Comparison of ENCODE assay signal across 30 cellular contexts in genomic region chr22:46330426-46330825, GRCh38. TPM values are rescaled to one million over a fixed set of nuclear protein-coding genes. Genes with fewer than 3 reads are reported as not detected.
"Had no signal": no experiment of that assay in that cellular context is flagged by ENCODE, and none has a peak within 500 bp of the region (broad histone marks: within the 10 kb centered on the region; RNA-seq: fewer than 3 reads in every experiment).

No MANE protein-coding gene starts in this region.

- H3K27ac Mint-ChIP-seq: naive thymus-derived CD4-positive, alpha-beta T cell; natural killer cell; nephron; neural progenitor cell; stimulated activated memory B cell treated with anti-CD40 and anti-IgM and Interleukin-4, amounts not matched to agents 10 μg/mL and 1 μg/mL and 100 μg/mL, for 72 hours; type B pancreatic cell had no signal

- H3K27ac ChIP-seq: neural progenitor cell, ovary, parathyroid adenoma, prostate gland, right atrium auricular region, right lobe of liver, sigmoid colon, suprapubic skin, testis, tibial artery, transverse colon, upper lobe of right lung, uterus had no signal

- H3K27me3 Mint-ChIP-seq: naive thymus-derived CD4-positive, alpha-beta T cell; stimulated activated memory B cell treated with anti-CD40 and anti-IgM and Interleukin-4, amounts not matched to agents 10 μg/mL and 1 μg/mL and 100 μg/mL, for 72 hours; stimulated activated naive CD8-positive, alpha-beta T cell treated with anti-CD3 and anti-CD28 coated beads, Interleukin-15, amount 100 ng/mL, for 72 hours; type B pancreatic cell had no signal

- H2AFZ ChIP-seq: neural progenitor cell, parathyroid adenoma had no signal

- H3K4me3 ChIP-seq: neural progenitor cell, ovary, prostate gland, right atrium auricular region, right lobe of liver, sigmoid colon, suprapubic skin, testis, tibial artery, transverse colon, upper lobe of right lung, uterus had no signal

- H3K36me3 ChIP-seq: ovary, prostate gland, right atrium auricular region, right lobe of liver, sigmoid colon, suprapubic skin, tibial artery, transverse colon, upper lobe of right lung, uterus had no signal

- H3K4me2 ChIP-seq: neural progenitor cell had no signal

- H3K9me3 ChIP-seq: ovary, prostate gland, right atrium auricular region, right lobe of liver, sigmoid colon, suprapubic skin, testis, tibial artery, transverse colon, upper lobe of right lung, uterus had no signal

- DNase-seq: naive thymus-derived CD4-positive, alpha-beta T cell; natural killer cell; occipital lobe; ovary; retina; sigmoid colon; small intestine; stimulated activated CD4-positive, alpha-beta T cell treated with anti-CD3 and anti-CD28 coated beads, Interleukin-12 subunit alpha, Interleukin-12 subunit beta, amount 100 ng/mL, for 4 hours; stimulated activated CD4-positive, alpha-beta T cell treated with anti-CD3 and anti-CD28 coated beads, Interleukin-1b, Interleukin-23, amount 100 ng/mL, for 48 hours; stimulated activated CD4-positive, alpha-beta T cell treated with anti-CD3 and anti-CD28 coated beads, Interleukin-4, amount 100 ng/mL, for 1 hour; stimulated activated CD4-positive, alpha-beta T cell treated with anti-CD3 and anti-CD28 coated beads, Interleukin-4, amount 100 ng/mL, for 4 hours; stimulated activated CD8-positive, alpha-beta memory T cell treated with anti-CD3 and anti-CD28 coated beads, Interleukin-4, amount 100 ng/mL, for 48 hours; stimulated activated naive CD4-positive, alpha-beta T cell; stimulated activated naive CD8-positive, alpha-beta T cell treated with anti-CD3 and anti-CD28 coated beads, Interleukin-15, amount 100 ng/mL, for 72 hours; stimulated activated naive CD8-positive, alpha-beta T cell treated with anti-CD3 and anti-CD28 coated beads, Interleukin-15, Interleukin-2, amounts not matched to agents 100 U/mL and 50 U/mL, for 24 hours; substantia nigra; testis; tibial artery; transverse colon; upper lobe of right lung; uterus had no signal

- H3K79me2 ChIP-seq: parathyroid adenoma had no signal

- H3K9me3 Mint-ChIP-seq: naive thymus-derived CD4-positive, alpha-beta T cell; natural killer cell; nephron; neural progenitor cell; stimulated activated memory B cell treated with anti-CD40 and anti-IgM and Interleukin-4, amounts not matched to agents 10 μg/mL and 1 μg/mL and 100 μg/mL, for 72 hours; stimulated activated naive CD8-positive, alpha-beta T cell treated with anti-CD3 and anti-CD28 coated beads, Interleukin-15, amount 100 ng/mL, for 72 hours; type B pancreatic cell had no signal

- H3K27me3 ChIP-seq: neural progenitor cell, ovary, right atrium auricular region, right lobe of liver, sigmoid colon, suprapubic skin, testis, tibial artery, transverse colon, upper lobe of right lung, uterus had no signal

- H3K4me1 ChIP-seq: neural progenitor cell, parathyroid adenoma, prostate gland, uterus had no signal

- H3K4me3 Mint-ChIP-seq: naive thymus-derived CD4-positive, alpha-beta T cell; natural killer cell; nephron; neural progenitor cell; stimulated activated memory B cell treated with anti-CD40 and anti-IgM and Interleukin-4, amounts not matched to agents 10 μg/mL and 1 μg/mL and 100 μg/mL, for 72 hours; stimulated activated naive CD8-positive, alpha-beta T cell treated with anti-CD3 and anti-CD28 coated beads, Interleukin-15, amount 100 ng/mL, for 72 hours; type B pancreatic cell had no signal

- ATAC-seq: naive thymus-derived CD4-positive, alpha-beta T cell; natural killer cell; right lobe of liver; stimulated activated memory B cell treated with anti-CD40 and anti-IgM and Interleukin-4, amounts not matched to agents 10 μg/mL and 1 μg/mL and 100 μg/mL, for 72 hours; stimulated activated naive CD8-positive, alpha-beta T cell treated with anti-CD3 and anti-CD28 coated beads, Interleukin-15, amount 100 ng/mL, for 72 hours; stimulated activated naive CD8-positive, alpha-beta T cell treated with anti-CD3 and anti-CD28 coated beads, Interleukin-15, Interleukin-2, amounts not matched to agents 100 U/mL and 50 U/mL, for 24 hours; upper lobe of right lung had no signal

- H3K9ac ChIP-seq: neural progenitor cell, parathyroid adenoma had no signal

- H3K36me3 Mint-ChIP-seq: natural killer cell; stimulated activated memory B cell treated with anti-CD40 and anti-IgM and Interleukin-4, amounts not matched to agents 10 μg/mL and 1 μg/mL and 100 μg/mL, for 72 hours had no signal

RNA-seq across cellular contexts. Expression of gene GTSE1, which starts 33.8 kb away (rescaled TPM):
- polyA plus RNA-seq: naive thymus-derived CD4-positive, alpha-beta T cell had no signal
